In the genomic region with DNA sequence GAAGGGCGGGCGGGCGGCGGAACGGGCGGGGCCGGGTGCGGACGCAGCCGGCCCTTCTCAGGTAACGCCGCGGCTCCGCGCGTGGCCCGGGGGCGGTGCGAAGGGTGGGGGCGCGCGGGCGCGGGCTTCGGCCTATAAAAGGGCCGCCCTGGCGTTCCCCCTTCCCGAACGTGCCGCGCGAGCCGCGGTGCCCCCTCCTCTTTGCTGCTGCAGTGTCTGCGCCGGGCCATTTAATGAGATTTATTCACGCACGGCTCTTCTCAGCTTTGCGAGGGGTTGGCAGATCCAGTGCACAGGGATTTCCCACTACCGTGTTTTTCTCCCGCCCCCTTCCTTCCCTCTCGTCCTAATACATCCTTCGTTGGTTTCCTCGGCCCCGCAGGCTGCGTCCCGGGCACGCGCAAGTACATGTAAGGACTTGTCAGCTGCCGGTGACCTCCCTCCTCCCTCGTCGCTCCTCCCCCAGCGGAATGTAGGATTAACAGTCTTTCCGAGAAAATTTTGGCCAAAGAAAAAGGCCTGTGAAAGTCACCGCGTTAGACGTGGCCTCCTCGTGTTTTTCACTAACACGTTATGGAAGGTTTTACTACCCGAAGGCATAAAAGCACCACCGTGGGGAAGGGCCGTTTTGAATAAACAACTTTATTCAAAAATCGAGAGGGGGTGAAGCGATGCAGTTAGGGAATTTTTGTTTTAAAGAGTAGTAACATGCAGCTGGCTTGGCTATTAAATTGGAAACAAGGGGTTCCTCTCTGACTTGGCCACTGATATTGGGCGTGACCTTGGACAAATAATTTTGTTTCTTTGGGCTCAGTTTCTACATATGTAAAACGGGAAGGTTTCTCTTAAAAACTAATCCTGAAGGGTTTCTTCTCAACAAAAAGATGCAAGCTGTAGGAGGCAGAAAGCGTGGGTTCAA, we compare ENCODE assay signal across 8 cellular contexts. TPM values are rescaled to one million over a fixed set of nuclear protein-coding genes. Genes with fewer than 3 reads are reported as not detected.
DNase-seq lines count a peak whose midpoint lies in the region; ATAC-seq, FAIRE-seq and TF ChIP-seq lines count a peak whose summit lies in the region.

No MANE protein-coding gene starts in this region.

- no peaks in the 10 kb centered on the region for H3K9me3 Mint-ChIP-seq in astrocyte (ENCODE audit: unreplicated experiment)

- H3K27me3 ChIP-seq in astrocyte (ENCODE audit: insufficient read depth, low read length) (no peaks in the 10 kb centered on the region), rectal smooth muscle tissue (ENCODE audit: control insufficient read depth, insufficient read depth, low read length) (no peaks in the 10 kb centered on the region)

- peak; percentile 98 for TF ChIP-seq POLR2A in GM15510 (IDR thresholded peaks at IDR 0.05; ENCODE audit: borderline replicate concordance, extremely low read depth, insufficient read length)

- H3K9ac ChIP-seq in astrocyte (ENCODE audit: low read length) (peak overlapping the region; percentile 87), rectal smooth muscle tissue (ENCODE audit: low read length) (peak overlapping the region; percentile 70)

- no peak for TF ChIP-seq CTCF in astrocyte (IDR thresholded peaks at IDR 0.05; ENCODE audit: insufficient read depth, low read depth, low read length)

- FAIRE-seq in astrocyte (lab: Jason Lieb, UNC), result peak; percentile 43

- H3K4me2 ChIP-seq in astrocyte (ENCODE audit: low read length), result peak overlapping the region; percentile 90

- H3K36me3 ChIP-seq in astrocyte (ENCODE audit: insufficient read depth, low read length), result no peaks in the 10 kb centered on the region
- H3K36me3 ChIP-seq in rectal smooth muscle tissue (ENCODE audit: control insufficient read depth, insufficient read depth, low read length), result no peaks in the 10 kb centered on the region

- H3K4me3 Mint-ChIP-seq in astrocyte (ENCODE audit: unreplicated experiment), result peak overlapping the region; percentile 93

- peaks cover 80% of the 10 kb centered on the region for H3K79me2 ChIP-seq in astrocyte (ENCODE audit: insufficient read depth, low read length)

- H3K4me1 Mint-ChIP-seq in astrocyte (ENCODE audit: low read depth, unreplicated experiment), result peaks cover 22% of the 10 kb centered on the region

- peak; percentile 50 for ATAC-seq in HG02763 (IDR thresholded peaks at IDR 0.05; ENCODE audit: unreplicated experiment)

- H3K27me3 Mint-ChIP-seq in astrocyte (ENCODE audit: low read depth, unreplicated experiment), result no peaks in the 10 kb centered on the region

- peak overlapping the region; percentile 19 for H2AFZ ChIP-seq in astrocyte (ENCODE audit: low read depth, low read length)

- H3K4me3 ChIP-seq in astrocyte (ENCODE audit: insufficient read depth, low read depth, low read length), result peak overlapping the region; percentile 84
- peak overlapping the region; percentile 94 for H3K4me3 ChIP-seq in rectal smooth muscle tissue (ENCODE audit: low read length)

- peak overlapping the region; percentile 97 for H3K27ac ChIP-seq in astrocyte (ENCODE audit: low read depth, low read length)
- peak overlapping the region; percentile 98 for H3K27ac ChIP-seq in rectal smooth muscle tissue (ENCODE audit: low read depth, low read length)

- DNase-seq in NCI-H1417 (lab: John Stamatoyannopoulos, UW) (peak; percentile 93 to 97 (median 96)), T follicular helper cell (ENCODE audit: low read depth) (peak; percentile 76), astrocyte (ENCODE audit: low read depth) (peak; percentile 98), hepatic stellate cell (ENCODE audit: low spot score) (peak; percentile 79), T-helper 9 cell (no peak)

- peaks cover 3% of the 10 kb centered on the region for H3K36me3 Mint-ChIP-seq in astrocyte (ENCODE audit: low read depth, unreplicated experiment)

- peak overlapping the region; percentile 99 for H3K27ac Mint-ChIP-seq in astrocyte (ENCODE audit: unreplicated experiment)

- H3K9me3 ChIP-seq in astrocyte (ENCODE audit: insufficient read depth, low read depth, low read length), result no peaks in the 10 kb centered on the region

- peaks cover 17% of the 10 kb centered on the region for H4K20me1 ChIP-seq in astrocyte (ENCODE audit: insufficient read depth, low read length)

- H3K4me1 ChIP-seq in astrocyte (ENCODE audit: insufficient read depth, low read length) (peaks cover 22% of the 10 kb centered on the region), rectal smooth muscle tissue (ENCODE audit: control insufficient read depth, insufficient read depth, low read length) (peaks cover 18% of the 10 kb centered on the region)

RNA-seq across cellular contexts. Expression of a gene that starts 1.0 kb away (rescaled TPM):
- total RNA-seq in astrocyte, result 18.2 and 23.0 TPM in 2 replicates
